In the genomic region with DNA sequence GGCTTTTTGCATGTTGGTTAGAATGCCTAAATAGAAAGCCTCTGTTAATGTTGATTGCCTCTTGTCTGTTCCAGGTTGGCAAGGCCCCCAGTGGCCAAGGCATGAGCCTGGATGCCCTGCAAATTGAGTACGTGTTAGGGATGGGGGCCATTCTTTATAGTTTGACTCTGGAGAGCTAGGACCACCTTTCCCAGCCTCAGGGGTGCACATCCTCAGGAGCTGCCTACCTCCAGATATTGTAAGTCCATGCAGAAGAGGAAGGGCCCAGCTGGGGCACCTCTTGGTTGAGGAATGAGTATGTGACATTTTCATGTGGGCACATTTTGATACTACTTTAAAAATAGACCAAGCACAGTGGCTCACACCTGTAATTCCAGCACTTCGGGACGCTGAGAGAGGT, we compare ENCODE assay signal across 18 cellular contexts. TPM values are rescaled to one million over a fixed set of nuclear protein-coding genes. Genes with fewer than 3 reads are reported as not detected.
DNase-seq lines count a peak whose midpoint lies in the region; ATAC-seq and TF ChIP-seq lines count a peak whose summit lies in the region.
"Had no signal": no experiment of that assay in that cellular context is flagged by ENCODE, and none has a peak within 500 bp of the region (broad histone marks: within the 10 kb centered on the region; RNA-seq: fewer than 3 reads in every experiment).

No MANE protein-coding gene starts in this region.

- DNase-seq in activated CD8-positive, alpha-beta memory T cell treated with anti-CD3 and anti-CD28 coated beads, Interleukin-2, amount 10 ng/mL, durations not matched to agents 7 days and 5 days: peak; percentile 26
- DNase-seq in activated CD8-positive, alpha-beta memory T cell treated with anti-CD3 and anti-CD28 coated beads for 24 hours: no peak
- DNase-seq in glutamatergic neuron: no peak
- no peak for DNase-seq in neural crest cell (ENCODE audit: low read depth, low spot score)
- DNase-seq in ureter (ENCODE audit: low spot score): peak; percentile 14
- DNase-seq in left lobe of liver (ENCODE audit: low spot score): no peak
- DNase-seq in SW 1271 (lab: John Stamatoyannopoulos, UW): no peak
- no peak for DNase-seq in germinal center (ENCODE audit: low spot score)
- DNase-seq: BE2C; CD4-positive, CD25-positive, alpha-beta regulatory T cell; COR-L47; DMS79; Karpas-422; NCI-H1694; NCI-H2081; OCI-M1 had no signal

- H3K4me3 Mint-ChIP-seq in activated CD8-positive, alpha-beta memory T cell treated with anti-CD3 and anti-CD28 coated beads, Interleukin-2, amount 10 ng/mL, durations not matched to agents 7 days and 5 days: no peak overlapping the region
- H3K4me3 Mint-ChIP-seq in glutamatergic neuron (ENCODE audit: unreplicated experiment) (peak overlapping the region; percentile 25), neural crest cell (peak overlapping the region; percentile 48)
- H3K4me3 Mint-ChIP-seq: CD4-positive, CD25-positive, alpha-beta regulatory T cell had no signal

- H3K36me3 Mint-ChIP-seq in activated CD8-positive, alpha-beta memory T cell treated with anti-CD3 and anti-CD28 coated beads, Interleukin-2, amount 10 ng/mL, durations not matched to agents 7 days and 5 days: no peaks in the 10 kb centered on the region
- H3K36me3 Mint-ChIP-seq in glutamatergic neuron (ENCODE audit: unreplicated experiment) (no peaks in the 10 kb centered on the region), neural crest cell (ENCODE audit: low read depth) (no peaks in the 10 kb centered on the region)
- H3K36me3 Mint-ChIP-seq: CD4-positive, CD25-positive, alpha-beta regulatory T cell had no signal

- no peak for TF ChIP-seq CTCF in glutamatergic neuron (IDR thresholded peaks at IDR 0.05; ENCODE audit: partially characterized antibody, unreplicated experiment)
- no peak for TF ChIP-seq CTCF in neural crest cell (conservative IDR thresholded peaks at IDR 0.05)

- H3K27me3 Mint-ChIP-seq in activated CD8-positive, alpha-beta memory T cell treated with anti-CD3 and anti-CD28 coated beads, Interleukin-2, amount 10 ng/mL, durations not matched to agents 7 days and 5 days: peaks cover 19% of the 10 kb centered on the region
- H3K27me3 Mint-ChIP-seq in glutamatergic neuron (ENCODE audit: unreplicated experiment) (peaks cover 6% of the 10 kb centered on the region), neural crest cell (ENCODE audit: low read depth) (no peaks in the 10 kb centered on the region)

- H3K27ac Mint-ChIP-seq in activated CD8-positive, alpha-beta memory T cell treated with anti-CD3 and anti-CD28 coated beads, Interleukin-2, amount 10 ng/mL, durations not matched to agents 7 days and 5 days: no peak overlapping the region
- H3K27ac Mint-ChIP-seq in glutamatergic neuron (ENCODE audit: unreplicated experiment) (peak overlapping the region; percentile 82), neural crest cell (ENCODE audit: unreplicated experiment) (no peak overlapping the region)

- CTCF ChIA-PET in activated CD8-positive, alpha-beta memory T cell treated with anti-CD3 and anti-CD28 coated beads, Interleukin-2, amount 10 ng/mL, durations not matched to agents 7 days and 5 days (lab: Charles Lee): interaction anchor here (1.2 to 2.6 kb wide), 3 partner anchors 25 to 106 kb away, joined by 3 to 11 read pairs (median 5); no protein-coding TSS in a partner anchor

- H3K9me3 Mint-ChIP-seq in activated CD8-positive, alpha-beta memory T cell treated with anti-CD3 and anti-CD28 coated beads, Interleukin-2, amount 10 ng/mL, durations not matched to agents 7 days and 5 days (ENCODE audit: low read depth): no peaks in the 10 kb centered on the region
- H3K9me3 Mint-ChIP-seq in glutamatergic neuron (ENCODE audit: unreplicated experiment) (peaks cover 17% of the 10 kb centered on the region), neural crest cell (no peaks in the 10 kb centered on the region)
- H3K9me3 Mint-ChIP-seq: CD4-positive, CD25-positive, alpha-beta regulatory T cell had no signal

- ATAC-seq in activated CD8-positive, alpha-beta memory T cell treated with anti-CD3 and anti-CD28 coated beads, Interleukin-2, amount 10 ng/mL, durations not matched to agents 7 days and 5 days: no peak
- ATAC-seq in left lobe of liver: no peak
- ATAC-seq: HCT116, Right ventricle myocardium inferior had no signal

- peaks cover 7% of the 10 kb centered on the region for H3K4me1 Mint-ChIP-seq in activated CD8-positive, alpha-beta memory T cell treated with anti-CD3 and anti-CD28 coated beads, Interleukin-2, amount 10 ng/mL, durations not matched to agents 7 days and 5 days
- H3K4me1 Mint-ChIP-seq in glutamatergic neuron (ENCODE audit: low read depth, unreplicated experiment) (peaks cover 24% of the 10 kb centered on the region), neural crest cell (peaks cover 24% of the 10 kb centered on the region)

RNA-seq across cellular contexts. Expression of a gene that starts 4.2 kb away (rescaled TPM):
- total RNA-seq in activated CD8-positive, alpha-beta memory T cell treated with anti-CD3 and anti-CD28 coated beads, Interleukin-2, amount 10 ng/mL, durations not matched to agents 7 days and 5 days: 1 to 10 TPM; 1.1 to 3.7 TPM
- total RNA-seq in glutamatergic neuron (ENCODE audit: unreplicated experiment) (87.0 TPM), neural crest cell (99.4 and 102 TPM in 2 replicates), ureter (39.7 TPM), left lobe of liver (22.6 TPM)

RNA-seq across cellular contexts. Expression of a gene that starts 50.5 kb away (rescaled TPM):
- 1 to 10 TPM; 6.4 to 6.8 TPM for total RNA-seq in activated CD8-positive, alpha-beta memory T cell treated with anti-CD3 and anti-CD28 coated beads, Interleukin-2, amount 10 ng/mL, durations not matched to agents 7 days and 5 days
- 17.1 TPM for total RNA-seq in glutamatergic neuron (ENCODE audit: unreplicated experiment)
- total RNA-seq in neural crest cell: 1.4 and 1.8 TPM in 2 replicates
- total RNA-seq in ureter: 19.6 TPM
- 8.9 TPM for total RNA-seq in left lobe of liver

Comparison
In these comparisons a context has a peak if more than half of its experiments do, and no peak if none do; other contexts are left out.
1. DNase-seq: peak in activated CD8-positive, alpha-beta memory T cell treated with anti-CD3 and anti-CD28 coated beads, Interleukin-2, amount 10 ng/mL, durations not matched to agents 7 days and 5 days (single experiment) and ureter (single experiment); none in activated CD8-positive, alpha-beta memory T cell treated with anti-CD3 and anti-CD28 coated beads for 24 hours (single experiment), glutamatergic neuron (single experiment), neural crest cell (single experiment), left lobe of liver (single experiment), SW 1271 (0 of 2) and germinal center (single experiment).